In the genomic region with DNA sequence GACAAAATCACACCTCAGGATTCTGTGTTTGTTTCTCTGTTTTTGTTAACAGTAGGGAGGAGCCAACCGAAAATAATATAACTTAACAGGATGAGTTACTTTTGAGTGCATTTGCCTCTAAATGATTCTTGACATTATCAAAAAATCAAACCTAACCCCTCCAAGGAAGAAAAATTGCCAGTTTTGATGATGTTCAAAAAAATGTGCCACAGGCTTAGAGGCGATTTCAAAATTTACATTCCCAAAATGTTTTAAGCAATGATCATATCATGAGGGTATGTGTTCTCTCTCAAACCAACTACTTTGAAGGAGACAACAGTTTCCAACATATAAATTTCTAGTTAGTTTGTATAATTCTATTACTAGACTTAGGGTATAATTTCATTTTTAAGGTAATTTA, we compare ENCODE assay signal across 19 cellular contexts. TPM values are rescaled to one million over a fixed set of nuclear protein-coding genes. Genes with fewer than 3 reads are reported as not detected.
A peak's percentile ranks its signal among the peaks of the same experiment; 100 is the strongest.
DNase-seq lines count a peak whose midpoint lies in the region; ATAC-seq, FAIRE-seq and TF ChIP-seq lines count a peak whose summit lies in the region.
"Had no signal": no experiment of that assay in that cellular context is flagged by ENCODE, and none has a peak within 500 bp of the region (broad histone marks: within the 10 kb centered on the region; RNA-seq: fewer than 3 reads in every experiment).

No MANE protein-coding gene starts in this region.

- H3K9ac ChIP-seq in astrocyte (ENCODE audit: low read length): no peak overlapping the region

- peak overlapping the region; percentile 18 for H3K27ac Mint-ChIP-seq in astrocyte (ENCODE audit: unreplicated experiment)
- H3K27ac Mint-ChIP-seq: activated CD4-positive, alpha-beta T cell treated with anti-CD3 and anti-CD28 coated beads for 36 hours; CD8-positive, alpha-beta memory T cell; H9; naive thymus-derived CD8-positive, alpha-beta T cell had no signal

- H3K9me3 ChIP-seq in astrocyte (ENCODE audit: insufficient read depth, low read depth, low read length): no peaks in the 10 kb centered on the region
- H3K9me3 ChIP-seq in suprapubic skin: no peaks in the 10 kb centered on the region
- H3K9me3 ChIP-seq: left lung, spleen had no signal

- H3K4me1 Mint-ChIP-seq in astrocyte (ENCODE audit: low read depth, unreplicated experiment): peaks cover 41% of the 10 kb centered on the region
- H3K4me1 Mint-ChIP-seq: activated CD4-positive, alpha-beta T cell treated with anti-CD3 and anti-CD28 coated beads for 36 hours; CD8-positive, alpha-beta memory T cell; naive thymus-derived CD8-positive, alpha-beta T cell had no signal

- no peak for ATAC-seq in GM21529 (IDR thresholded peaks at IDR 0.05; ENCODE audit: unreplicated experiment)
- ATAC-seq in GM21367 (IDR thresholded peaks at IDR 0.05; ENCODE audit: unreplicated experiment): no peak
- ATAC-seq: activated CD4-positive, alpha-beta T cell treated with anti-CD3 and anti-CD28 coated beads for 36 hours; naive thymus-derived CD8-positive, alpha-beta T cell had no signal

- H3K27me3 ChIP-seq in astrocyte (ENCODE audit: insufficient read depth, low read length): no peaks in the 10 kb centered on the region
- no peaks in the 10 kb centered on the region for H3K27me3 ChIP-seq in suprapubic skin

- TF ChIP-seq EP300 in suprapubic skin (IDR thresholded peaks at IDR 0.05): no peak

- no peak overlapping the region for H3K4me3 Mint-ChIP-seq in astrocyte (ENCODE audit: unreplicated experiment)
- H3K4me3 Mint-ChIP-seq: activated CD4-positive, alpha-beta T cell treated with anti-CD3 and anti-CD28 coated beads for 36 hours; CD8-positive, alpha-beta memory T cell; H9; naive thymus-derived CD8-positive, alpha-beta T cell had no signal

- peaks cover 95% of the 10 kb centered on the region for H3K79me2 ChIP-seq in astrocyte (ENCODE audit: insufficient read depth, low read length)

- DNase-seq in EL: peak; percentile 77
- peak; percentile 46 for DNase-seq in astrocyte (ENCODE audit: low read depth)
- DNase-seq in suprapubic skin (ENCODE audit: low spot score in 2 of 2): no peak
- DNase-seq in posterior cingulate gyrus: no peak
- DNase-seq in A172 (ENCODE audit: low spot score): no peak
- DNase-seq: activated CD4-positive, alpha-beta T cell treated with anti-CD3 and anti-CD28 coated beads for 36 hours; aorta; CD8-positive, alpha-beta memory T cell; DND-41; H9; left lung; naive thymus-derived CD8-positive, alpha-beta T cell; NCI-H524 treated with DMSO at 0.1 percent for 48 hours; spleen; stimulated activated CD8-positive, alpha-beta memory T cell treated with anti-CD3 and anti-CD28 coated beads, Interleukin-4, amount 100 ng/mL, for 48 hours had no signal

- H3K36me3 ChIP-seq in astrocyte (ENCODE audit: insufficient read depth, low read length) (peaks cover 5% of the 10 kb centered on the region), suprapubic skin (no peaks in the 10 kb centered on the region)
- H3K36me3 ChIP-seq: left lung, spleen had no signal

- peak overlapping the region; percentile 42 for H3K27ac ChIP-seq in astrocyte (ENCODE audit: low read depth, low read length)
- H3K27ac ChIP-seq in suprapubic skin: peak overlapping the region; percentile 70
- H3K27ac ChIP-seq: spleen had no signal

- H3K4me1 ChIP-seq in astrocyte (ENCODE audit: insufficient read depth, low read length) (peaks cover 41% of the 10 kb centered on the region), suprapubic skin (no peaks in the 10 kb centered on the region)
- H3K4me1 ChIP-seq: left lung, spleen had no signal

- FAIRE-seq in astrocyte (lab: Jason Lieb, UNC) (no peak), islet of Langerhans (lab: Jason Lieb, UNC) (peak; percentile 21)
- FAIRE-seq: endometrium had no signal

- no peaks in the 10 kb centered on the region for H3K27me3 Mint-ChIP-seq in astrocyte (ENCODE audit: low read depth, unreplicated experiment)

- intact Hi-C loops in posterior cingulate gyrus (cut with DNase I): no loop called here

- no peak overlapping the region for H2AFZ ChIP-seq in astrocyte (ENCODE audit: low read depth, low read length)

- no peaks in the 10 kb centered on the region for H4K20me1 ChIP-seq in astrocyte (ENCODE audit: insufficient read depth, low read length)

- peak overlapping the region; percentile 42 for H3K4me2 ChIP-seq in astrocyte (ENCODE audit: low read length)

- H3K4me3 ChIP-seq in astrocyte (ENCODE audit: insufficient read depth, low read depth, low read length): no peak overlapping the region
- no peak overlapping the region for H3K4me3 ChIP-seq in suprapubic skin
- H3K4me3 ChIP-seq: left lung, spleen had no signal

- H3K9me3 Mint-ChIP-seq in astrocyte (ENCODE audit: unreplicated experiment): no peaks in the 10 kb centered on the region
- H3K9me3 Mint-ChIP-seq: H9; naive thymus-derived CD8-positive, alpha-beta T cell had no signal

- TF ChIP-seq CTCF in astrocyte (IDR thresholded peaks at IDR 0.05; ENCODE audit: insufficient read depth, low read depth, low read length) (no peak), suprapubic skin (IDR thresholded peaks at IDR 0.05) (no peak)

- WGBS in suprapubic skin: 65% methylated on average over 2 of the region's 2 CpGs

- H3K36me3 Mint-ChIP-seq in astrocyte (ENCODE audit: low read depth, unreplicated experiment): no peaks in the 10 kb centered on the region
- H3K36me3 Mint-ChIP-seq: CD8-positive, alpha-beta memory T cell; naive thymus-derived CD8-positive, alpha-beta T cell had no signal

- no peak for TF ChIP-seq POLR2A in suprapubic skin (IDR thresholded peaks at IDR 0.05)

RNA-seq across cellular contexts. Expression of gene VGLL3, which starts 6.7 kb away (rescaled TPM):
- 53.8 and 63.7 TPM in 2 replicates for total RNA-seq in astrocyte
- total RNA-seq in suprapubic skin: 10 to 100 TPM in 2 of 4 donors, 1 to 10 TPM in 2; 6.2 to 17.8 (median 12.6) TPM
- not detected in 2 replicates for total RNA-seq in A172 (2014; rRNA removed; shearing (Covaris generic))
- total RNA-seq: activated CD4-positive, alpha-beta T cell treated with anti-CD3 and anti-CD28 coated beads for 36 hours; CD8-positive, alpha-beta memory T cell; naive thymus-derived CD8-positive, alpha-beta T cell had no signal

Comparison
In these comparisons a context has a peak if more than half of its experiments do, and no peak if none do; other contexts are left out.
1. DNase-seq: peak in EL (single experiment) and astrocyte (single experiment); none in suprapubic skin (0 of 2), posterior cingulate gyrus (0 of 10) and A172 (single experiment).